37 cellular contexts compared by ENCODE assay signal in genomic region chr5:59729820-59730219, GRCh38.
"Had no signal": no experiment of that assay in that cellular context is flagged by ENCODE, and none has a peak within 500 bp of the region (broad histone marks: within the 10 kb centered on the region; RNA-seq: fewer than 3 reads in every experiment).

No MANE protein-coding gene starts in this region.

- ATAC-seq: activated CD8-positive, alpha-beta T cell treated with anti-CD3 and anti-CD28 coated beads for 36 hours; activated naive CD4-positive, alpha-beta T cell treated with anti-CD3 and anti-CD28 coated beads, Interleukin-2, amount 50 U/mL, for 72 hours; activated T-cell treated with anti-CD3 and anti-CD28 coated beads, Interleukin-2, amount 50 U/mL, for 4 hours; activated T-cell treated with anti-CD3 and anti-CD28 coated beads, Interleukin-2, amount 50 U/mL, for 72 hours; activated T-helper 17 cell treated with anti-CD3 and anti-CD28 coated beads, Interleukin-2, amount 50 U/mL, for 72 hours; body of pancreas had no signal

- H3K4me3 Mint-ChIP-seq: activated B cell treated with CpG ODN at 0.5 μM for 24 hours; activated CD4-positive, alpha-beta memory T cell treated with anti-CD3 and anti-CD28 coated beads for 36 hours; activated CD4-positive, alpha-beta T cell treated with anti-CD3 and anti-CD28 coated beads, Interleukin-2, amount 10 ng/mL, durations not matched to agents 24 days and 14 days; activated CD8-positive, alpha-beta T cell treated with anti-CD3 and anti-CD28 coated beads for 36 hours; activated naive CD4-positive, alpha-beta T cell treated with anti-CD3 and anti-CD28 coated beads for 36 hours; activated naive CD8-positive, alpha-beta T cell treated with anti-CD3 and anti-CD28 coated beads for 36 hours; activated T-cell treated with anti-CD3 and anti-CD28 coated beads, Interleukin-2, amount 50 U/mL, for 4 hours; activated T-cell treated with anti-CD3 and anti-CD28 coated beads, Interleukin-2, amount 50 U/mL, for 72 hours; activated T-helper 1 cell treated with anti-CD3 and anti-CD28 coated beads, Interleukin-12 subunit alpha, Interleukin-12 subunit beta, Interleukin-2, Interleukin-4 antibody, amounts not matched to agents 30 ng/mL and 10 ng/mL and 1 ng/mL, durations not matched to agents 14 hours and 24 hours and 36 hours; activated T-helper 17 cell treated with anti-CD3 and anti-CD28 coated beads, Interleukin-2, amount 50 U/mL, for 72 hours; T-helper 1 cell treated with Interleukin-12 subunit alpha and Interleukin-12 subunit beta and Interleukin-4 antibody, amounts not matched to agents 30 μg/mL and 1 μg/mL, for 36 hours; T-helper 2 cell treated with Interferon-gamma antibody and Interleukin-4, amounts not matched to agents 5 μg/mL and 100 μg/mL, for 36 hours had no signal

- H3K9me3 Mint-ChIP-seq: activated B cell treated with CpG ODN at 0.5 μM for 24 hours; activated CD4-positive, alpha-beta memory T cell treated with anti-CD3 and anti-CD28 coated beads for 36 hours; activated CD4-positive, alpha-beta T cell treated with anti-CD3 and anti-CD28 coated beads, Interleukin-2, amount 10 ng/mL, durations not matched to agents 24 days and 14 days; activated CD8-positive, alpha-beta T cell treated with anti-CD3 and anti-CD28 coated beads for 36 hours; activated naive CD4-positive, alpha-beta T cell treated with anti-CD3 and anti-CD28 coated beads for 36 hours; activated naive CD4-positive, alpha-beta T cell treated with anti-CD3 and anti-CD28 coated beads, Interleukin-2, amount 50 U/mL, for 72 hours; activated naive CD8-positive, alpha-beta T cell treated with anti-CD3 and anti-CD28 coated beads for 36 hours; activated T-cell treated with anti-CD3 and anti-CD28 coated beads, Interleukin-2, amount 50 U/mL, for 4 hours; activated T-cell treated with anti-CD3 and anti-CD28 coated beads, Interleukin-2, amount 50 U/mL, for 72 hours; activated T-helper 1 cell treated with anti-CD3 and anti-CD28 coated beads, Interleukin-12 subunit alpha, Interleukin-12 subunit beta, Interleukin-2, Interleukin-4 antibody, amounts not matched to agents 30 ng/mL and 10 ng/mL and 1 ng/mL, durations not matched to agents 14 hours and 24 hours and 36 hours; activated T-helper 17 cell treated with anti-CD3 and anti-CD28 coated beads, Interleukin-2, amount 50 U/mL, for 72 hours; T-helper 1 cell treated with Interleukin-12 subunit alpha and Interleukin-12 subunit beta and Interleukin-4 antibody, amounts not matched to agents 30 μg/mL and 1 μg/mL, for 36 hours; T-helper 2 cell treated with Interferon-gamma antibody and Interleukin-4, amounts not matched to agents 5 μg/mL and 100 μg/mL, for 36 hours had no signal

- DNase-seq: activated B cell treated with CpG ODN at 0.5 μM for 24 hours; activated CD4-positive, alpha-beta memory T cell treated with anti-CD3 and anti-CD28 coated beads for 36 hours; activated CD4-positive, alpha-beta T cell treated with anti-CD3 and anti-CD28 coated beads for 4 hours; activated CD4-positive, alpha-beta T cell treated with anti-CD3 and anti-CD28 coated beads, Interleukin-2, amount 10 ng/mL, durations not matched to agents 24 days and 14 days; activated CD4-positive, alpha-beta T cell treated with anti-CD3 and anti-CD28 coated beads, Interleukin-2, amount 50 U/mL, for 1 hour; activated CD4-positive, alpha-beta T cell treated with anti-CD3 and anti-CD28 coated beads, Interleukin-2, amount 50 U/mL, for 4 hours; activated CD4-positive, CD25-positive, alpha-beta regulatory T cell treated with anti-CD3 and anti-CD28 coated beads, Interleukin-2, amount 50 U/mL, for 72 hours; activated CD8-positive, alpha-beta memory T cell treated with anti-CD3 and anti-CD28 coated beads, Interleukin-2, amount 50 U/mL, for 4 hours; activated CD8-positive, alpha-beta T cell treated with anti-CD3 and anti-CD28 coated beads for 36 hours; activated effector memory CD4-positive, alpha-beta T cell treated with anti-CD3 and anti-CD28 coated beads, Interleukin-2, amount 50 U/mL, for 16 hours; activated gamma-delta T cell treated with Interleukin-2 at 50 U/mL for 16 hours; activated naive CD4-positive, alpha-beta T cell; activated naive CD4-positive, alpha-beta T cell treated with anti-CD3 and anti-CD28 coated beads for 36 hours; activated naive CD4-positive, alpha-beta T cell treated with anti-CD3 and anti-CD28 coated beads, Interleukin-2, amount 50 U/mL, for 16 hours; activated naive CD8-positive, alpha-beta T cell treated with anti-CD3 and anti-CD28 coated beads for 36 hours; activated T-cell treated with anti-CD3 and anti-CD28 coated beads for 4 hours; activated T-cell treated with anti-CD3 and anti-CD28 coated beads, Interleukin-2, amount 50 U/mL, for 1 hour; activated T-cell treated with anti-CD3 and anti-CD28 coated beads, Interleukin-2, amount 50 U/mL, for 4 hours; activated T-cell treated with anti-CD3 and anti-CD28 coated beads, Interleukin-2, amount 50 U/mL, for 72 hours; adrenal gland; amniotic stem cell; aorta; body of pancreas; brain microvascular endothelial cell; central memory CD4-positive, alpha-beta T cell; T-helper 1 cell; T-helper 2 cell; T-helper 9 cell had no signal

- H3K4me1 Mint-ChIP-seq: activated CD4-positive, alpha-beta T cell treated with anti-CD3 and anti-CD28 coated beads, Interleukin-2, amount 10 ng/mL, durations not matched to agents 24 days and 14 days; activated naive CD8-positive, alpha-beta T cell treated with anti-CD3 and anti-CD28 coated beads for 36 hours; activated T-helper 17 cell treated with anti-CD3 and anti-CD28 coated beads, Interleukin-2, amount 50 U/mL, for 72 hours had no signal

- FAIRE-seq: astrocyte, TTC549 had no signal

- H3K27ac ChIP-seq: adrenal gland, body of pancreas, brain microvascular endothelial cell, breast epithelium, VCaP had no signal

- H3K4me1 ChIP-seq: adrenal gland, body of pancreas, breast epithelium had no signal

- H3K9me3 ChIP-seq: adrenal gland, body of pancreas, breast epithelium had no signal

- H3K27me3 ChIP-seq: adrenal gland, body of pancreas, brain microvascular endothelial cell, breast epithelium had no signal

- H3K36me3 Mint-ChIP-seq: activated CD4-positive, alpha-beta memory T cell treated with anti-CD3 and anti-CD28 coated beads for 36 hours; activated naive CD4-positive, alpha-beta T cell treated with anti-CD3 and anti-CD28 coated beads, Interleukin-2, amount 50 U/mL, for 72 hours; activated naive CD8-positive, alpha-beta T cell treated with anti-CD3 and anti-CD28 coated beads for 36 hours had no signal

- H3K36me3 ChIP-seq: adrenal gland, brain microvascular endothelial cell, breast epithelium had no signal

- H3K27ac Mint-ChIP-seq: activated B cell treated with CpG ODN at 0.5 μM for 24 hours; activated CD4-positive, alpha-beta memory T cell treated with anti-CD3 and anti-CD28 coated beads for 36 hours; activated CD4-positive, alpha-beta T cell treated with anti-CD3 and anti-CD28 coated beads, Interleukin-2, amount 10 ng/mL, durations not matched to agents 24 days and 14 days; activated CD8-positive, alpha-beta T cell treated with anti-CD3 and anti-CD28 coated beads for 36 hours; activated naive CD4-positive, alpha-beta T cell treated with anti-CD3 and anti-CD28 coated beads for 36 hours; activated naive CD4-positive, alpha-beta T cell treated with anti-CD3 and anti-CD28 coated beads, Interleukin-2, amount 50 U/mL, for 72 hours; activated naive CD8-positive, alpha-beta T cell treated with anti-CD3 and anti-CD28 coated beads for 36 hours; activated T-cell treated with anti-CD3 and anti-CD28 coated beads, Interleukin-2, amount 50 U/mL, for 72 hours; activated T-helper 1 cell treated with anti-CD3 and anti-CD28 coated beads, Interleukin-12 subunit alpha, Interleukin-12 subunit beta, Interleukin-2, Interleukin-4 antibody, amounts not matched to agents 30 ng/mL and 10 ng/mL and 1 ng/mL, durations not matched to agents 14 hours and 24 hours and 36 hours; activated T-helper 17 cell treated with anti-CD3 and anti-CD28 coated beads, Interleukin-2, amount 50 U/mL, for 72 hours; T-helper 1 cell treated with Interleukin-12 subunit alpha and Interleukin-12 subunit beta and Interleukin-4 antibody, amounts not matched to agents 30 μg/mL and 1 μg/mL, for 36 hours; T-helper 2 cell treated with Interferon-gamma antibody and Interleukin-4, amounts not matched to agents 5 μg/mL and 100 μg/mL, for 36 hours had no signal

- H3K4me3 ChIP-seq: adrenal gland, body of pancreas, breast epithelium had no signal

- H3K27me3 Mint-ChIP-seq: activated B cell treated with CpG ODN at 0.5 μM for 24 hours; activated CD4-positive, alpha-beta memory T cell treated with anti-CD3 and anti-CD28 coated beads for 36 hours had no signal
